In the genomic region with DNA sequence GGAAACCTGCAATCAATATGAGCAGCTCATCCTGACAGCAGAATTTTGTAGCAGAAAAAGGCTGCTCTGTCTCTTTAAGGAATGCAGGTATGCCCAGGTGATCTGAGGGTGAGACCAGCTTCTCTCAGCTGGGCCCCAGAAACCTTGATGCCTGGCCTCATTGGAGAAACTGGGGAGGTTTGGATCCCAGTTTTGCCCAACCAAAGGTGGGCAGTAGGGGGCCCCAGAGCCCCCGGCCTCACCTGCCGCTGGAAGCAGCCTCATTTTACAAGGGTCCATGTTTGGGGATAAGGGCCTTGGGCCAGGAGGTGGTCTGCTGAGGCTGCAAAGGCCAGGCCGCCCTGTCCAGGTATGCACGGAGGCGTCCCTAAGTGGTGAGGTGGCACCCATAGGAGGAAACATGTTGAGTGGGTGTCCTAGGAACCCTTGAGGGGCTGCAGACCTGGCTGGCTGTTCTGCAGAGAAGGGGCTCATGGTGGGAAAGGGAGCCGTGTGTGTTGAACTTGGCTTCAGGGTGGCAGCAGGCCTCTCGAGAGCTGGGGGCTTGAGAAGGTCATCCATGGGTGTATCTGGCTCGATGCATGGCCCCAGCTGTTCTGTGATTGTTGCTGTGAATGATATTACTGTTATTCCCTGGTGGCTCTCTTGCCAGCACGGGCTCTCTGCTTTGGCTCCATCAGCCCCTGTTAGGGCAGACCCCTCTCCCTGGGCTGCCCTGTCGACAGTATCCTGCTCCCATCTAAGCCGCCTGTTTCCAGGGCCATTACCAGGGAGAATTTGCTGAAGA, we compare ENCODE assay signal across 1 cellular context.
TF ChIP-seq lines count a peak whose summit lies in the region.

No MANE protein-coding gene starts in this region.

TF ChIP-seq in HepG2, 621 proteins besides CTCF, POLR2A, EP300 and RAD21 (continued from another document):
- TF ChIP-seq, protein P1, sequence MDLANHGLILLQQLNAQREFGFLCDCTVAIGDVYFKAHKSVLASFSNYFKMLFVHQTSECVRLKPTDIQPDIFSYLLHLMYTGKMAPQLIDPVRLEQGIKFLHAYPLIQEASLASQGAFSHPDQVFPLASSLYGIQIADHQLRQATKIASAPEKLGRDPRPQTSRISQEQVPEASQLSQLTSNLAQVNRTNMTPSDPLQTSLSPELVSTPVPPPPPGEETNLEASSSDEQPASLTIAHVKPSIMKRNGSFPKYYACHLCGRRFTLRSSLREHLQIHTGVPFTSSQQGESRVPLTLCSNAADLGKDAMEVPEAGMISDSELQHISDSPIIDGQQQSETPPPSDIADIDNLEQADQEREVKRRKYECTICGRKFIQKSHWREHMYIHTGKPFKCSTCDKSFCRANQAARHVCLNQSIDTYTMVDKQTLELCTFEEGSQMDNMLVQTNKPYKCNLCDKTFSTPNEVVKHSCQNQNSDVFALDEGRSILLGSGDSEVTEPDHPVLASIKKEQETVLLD (CRISPR knock-in tag; IDR thresholded peaks at IDR 0.05; ENCODE audit: low read depth): no peak
- TF ChIP-seq, protein P2, sequence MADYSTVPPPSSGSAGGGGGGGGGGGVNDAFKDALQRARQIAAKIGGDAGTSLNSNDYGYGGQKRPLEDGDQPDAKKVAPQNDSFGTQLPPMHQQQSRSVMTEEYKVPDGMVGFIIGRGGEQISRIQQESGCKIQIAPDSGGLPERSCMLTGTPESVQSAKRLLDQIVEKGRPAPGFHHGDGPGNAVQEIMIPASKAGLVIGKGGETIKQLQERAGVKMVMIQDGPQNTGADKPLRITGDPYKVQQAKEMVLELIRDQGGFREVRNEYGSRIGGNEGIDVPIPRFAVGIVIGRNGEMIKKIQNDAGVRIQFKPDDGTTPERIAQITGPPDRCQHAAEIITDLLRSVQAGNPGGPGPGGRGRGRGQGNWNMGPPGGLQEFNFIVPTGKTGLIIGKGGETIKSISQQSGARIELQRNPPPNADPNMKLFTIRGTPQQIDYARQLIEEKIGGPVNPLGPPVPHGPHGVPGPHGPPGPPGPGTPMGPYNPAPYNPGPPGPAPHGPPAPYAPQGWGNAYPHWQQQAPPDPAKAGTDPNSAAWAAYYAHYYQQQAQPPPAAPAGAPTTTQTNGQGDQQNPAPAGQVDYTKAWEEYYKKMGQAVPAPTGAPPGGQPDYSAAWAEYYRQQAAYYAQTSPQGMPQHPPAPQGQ (CRISPR knock-in tag; IDR thresholded peaks at IDR 0.05; ENCODE audit: borderline replicate concordance): no peak
- TF ChIP-seq NR3C1 (CRISPR knock-in tag; IDR thresholded peaks at IDR 0.05) (no peak), ZFY (CRISPR knock-in tag; IDR thresholded peaks at IDR 0.05) (no peak), ZNF616 (CRISPR knock-in tag; IDR thresholded peaks at IDR 0.05; ENCODE audit: low read depth) (no peak), ZNF557 (CRISPR knock-in tag; IDR thresholded peaks at IDR 0.05) (no peak), THYN1 (CRISPR knock-in tag; IDR thresholded peaks at IDR 0.05; ENCODE audit: borderline replicate concordance, low read depth) (no peak), ZNF296 (CRISPR knock-in tag; conservative IDR thresholded peaks at IDR 0.05) (no peak), ZNF761 (CRISPR knock-in tag; conservative IDR thresholded peaks at IDR 0.05) (no peak), RARA (CRISPR knock-in tag; IDR thresholded peaks at IDR 0.05) (no peak), KLF9 (CRISPR knock-in tag; IDR thresholded peaks at IDR 0.05; ENCODE audit: low read depth) (no peak), GATAD2A (CRISPR knock-in tag; IDR thresholded peaks at IDR 0.05) (no peak), ZNF839 (CRISPR knock-in tag; IDR thresholded peaks at IDR 0.05; ENCODE audit: borderline replicate concordance) (no peak)
